In the genomic region with DNA sequence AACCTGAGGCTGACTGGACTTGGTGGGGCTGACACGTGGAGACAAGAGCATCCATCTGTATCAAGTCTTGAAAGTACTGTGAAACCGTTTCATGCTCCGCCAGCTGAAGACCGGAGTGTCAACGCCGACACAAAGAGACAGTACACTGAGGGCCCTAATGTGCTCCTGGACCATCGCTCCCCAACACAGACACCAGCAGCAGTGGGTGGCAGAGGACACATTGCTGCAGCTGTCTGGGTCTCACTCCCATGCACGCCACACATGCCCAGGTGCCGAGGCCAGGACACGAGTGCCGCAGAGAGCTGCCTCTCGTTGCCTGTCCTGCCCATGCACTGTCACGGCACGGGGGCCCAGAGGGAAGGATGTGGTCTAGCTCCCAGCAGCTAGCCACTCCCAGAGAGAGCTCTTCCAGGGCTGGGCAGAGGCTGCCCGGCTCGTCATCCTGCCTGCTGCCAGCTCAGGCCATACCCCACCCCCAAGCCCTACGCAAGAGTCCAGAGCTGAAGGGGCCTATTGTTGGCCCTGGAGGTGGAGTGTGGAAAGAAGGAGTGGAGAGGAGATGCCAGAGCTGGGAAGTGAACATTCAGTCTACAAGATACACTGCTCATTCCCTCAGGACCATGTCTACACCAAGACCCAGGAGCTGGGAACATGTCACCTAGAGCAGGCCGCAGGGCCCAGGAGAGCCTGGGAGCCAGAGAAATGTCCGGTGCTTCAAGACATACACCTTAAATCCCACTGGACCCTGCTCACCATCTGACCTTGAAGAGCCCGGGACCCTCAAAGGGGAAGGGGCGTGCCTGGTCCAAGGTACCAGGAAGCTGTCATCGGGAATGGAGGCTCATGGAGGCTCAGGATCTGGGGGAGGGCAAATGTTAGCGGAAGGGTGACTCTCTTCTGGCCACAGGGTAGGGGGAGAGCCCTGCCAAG, we compare ENCODE assay signal across 8 cellular contexts. TPM values are rescaled to one million over a fixed set of nuclear protein-coding genes. Genes with fewer than 3 reads are reported as not detected.
A peak's percentile ranks its signal among the peaks of the same experiment; 100 is the strongest.
DNase-seq lines count a peak whose midpoint lies in the region; ATAC-seq and TF ChIP-seq lines count a peak whose summit lies in the region.

No MANE protein-coding gene starts in this region.

- intact Hi-C loops in thyroid gland (cut with DNase I): no loop called here

- TF ChIP-seq POLR2A in Peyer's patch (IDR thresholded peaks at IDR 0.05) (no peak), thyroid gland (IDR thresholded peaks at IDR 0.05) (peak in 1 of 2 donors; percentile 5)

- TF ChIP-seq CTCF in GM06990 (IDR thresholded peaks at IDR 0.05; ENCODE audit: insufficient read depth, low read length, poor library complexity, severe bottlenecking): no peak
- no peak for TF ChIP-seq CTCF in HEK293 (tag by site-specific recombination; IDR thresholded peaks at IDR 0.05)
- TF ChIP-seq CTCF in Peyer's patch (IDR thresholded peaks at IDR 0.05): no peak
- TF ChIP-seq CTCF in brain (conservative IDR thresholded peaks at IDR 0.05): no peak
- no peak for TF ChIP-seq CTCF in thyroid gland (IDR thresholded peaks at IDR 0.05)

- H3K9me3 ChIP-seq in HEK293 (ENCODE audit: control insufficient read depth, insufficient read depth, low read depth, low read length) (no peaks in the 10 kb centered on the region), Peyer's patch (no peaks in the 10 kb centered on the region), thyroid gland (no peaks in the 10 kb centered on the region)

- H3K4me3 Mint-ChIP-seq in brain (no peak overlapping the region), memory B cell (peak overlapping the region; percentile 62)

- DNase-seq in GM06990 (ENCODE audit: extremely low read depth, insufficient read length) (peak; percentile 74), Peyer's patch (peak; percentile 44 to 81 (median 79)), memory B cell (ENCODE audit: low spot score in 2 of 2) (peak in 1 of 2 donors; percentile 34), thyroid gland (peak; percentile 41 to 62), NCI-H1694 treated with DMSO at 0.1 percent for 48 hours (lab: John Stamatoyannopoulos, UW) (no peak), SHP77 treated with DMSO at 0.1 percent for 48 hours (lab: John Stamatoyannopoulos, UW) (no peak)

- peak; percentile 5 for ATAC-seq in memory B cell (ENCODE audit: low read depth)

- H3K27me3 Mint-ChIP-seq in brain (peaks cover 4% of the 10 kb centered on the region), memory B cell (no peaks in the 10 kb centered on the region)

- H3K36me3 ChIP-seq in GM06990 (ENCODE audit: control insufficient read depth, insufficient read depth, low read length) (no peaks in the 10 kb centered on the region), HEK293 (ENCODE audit: control insufficient read depth in 2 of 2, insufficient read depth in 1 of 2, low read length in 2 of 2) (no peaks in the 10 kb centered on the region), Peyer's patch (no peaks in the 10 kb centered on the region), thyroid gland (no peaks in the 10 kb centered on the region)

- H3K27ac Mint-ChIP-seq in brain (peak overlapping the region in 3 of 5 experiments; percentile 13 to 76 (median 71)), memory B cell (peak overlapping the region; percentile 82)

- H3K9me3 Mint-ChIP-seq in brain: no peaks in the 10 kb centered on the region
- H3K9me3 Mint-ChIP-seq in memory B cell: no peaks in the 10 kb centered on the region

- peaks cover 64% of the 10 kb centered on the region for H3K4me1 Mint-ChIP-seq in brain
- peaks cover 68% of the 10 kb centered on the region for H3K4me1 Mint-ChIP-seq in memory B cell

- WGBS in thyroid gland, 2 donors: 66 to 78% methylated on average over 16 of the region's 23 CpGs

- H3K4me1 ChIP-seq in HEK293 (ENCODE audit: control insufficient read depth, insufficient read depth, low read length): peaks cover 12% of the 10 kb centered on the region; the same call in 1 of the 2 replicates
- peaks cover 0 to 37% (median 17%) of the 10 kb centered on the region in 4 donors for H3K4me1 ChIP-seq in Peyer's patch
- H3K4me1 ChIP-seq in thyroid gland: peaks cover 41 to 47% of the 10 kb centered on the region in 2 donors

- no peaks in the 10 kb centered on the region for H3K27me3 ChIP-seq in GM06990 (replicated peaks; ENCODE audit: control insufficient read depth, insufficient read depth, low read length)
- H3K27me3 ChIP-seq in Peyer's patch: no peaks in the 10 kb centered on the region
- no peaks in the 10 kb centered on the region for H3K27me3 ChIP-seq in thyroid gland

- H3K36me3 Mint-ChIP-seq in brain (peaks cover 9% of the 10 kb centered on the region), memory B cell (no peaks in the 10 kb centered on the region)

- CTCF ChIA-PET in HEK293 (lab: Yijun Ruan, JAX): interaction anchor here (1.0 kb wide), 2 partner anchors 11 to 14 kb away, joined by 4 to 5 read pairs; no protein-coding TSS in a partner anchor

- POLR2A ChIA-PET in HEK293 (lab: Yijun Ruan, JAX): interaction anchor here (0.8 kb wide), 1 partner anchor 14 kb away, joined by 3 read pairs; no protein-coding TSS in a partner anchor

- H3K27ac ChIP-seq in HEK293 (ENCODE audit: extremely low read depth, low read depth, low read length) (no peak overlapping the region), Peyer's patch (peak overlapping the region in 2 of 4 donors; percentile 21 to 66), thyroid gland (peak overlapping the region in 1 of 3 donors; percentile 40)

- peak overlapping the region; percentile 15; the same call in 1 of the 2 replicates for H3K4me3 ChIP-seq in GM06990 (replicated peaks; ENCODE audit: low read depth, low read length)
- H3K4me3 ChIP-seq in HEK293 (ENCODE audit: low read depth, low read length): no peak overlapping the region
- H3K4me3 ChIP-seq in Peyer's patch: peak overlapping the region in 1 of 4 donors; percentile 1
- H3K4me3 ChIP-seq in thyroid gland (replicated peaks in 1 of 3): no peak overlapping the region

TF ChIP-seq in HEK293, 187 proteins besides CTCF, POLR2A, EP300 and RAD21 (continues in another document):
- TF ChIP-seq EGR2 (tag by site-specific recombination; IDR thresholded peaks at IDR 0.05; ENCODE audit: low read depth): no peak
- no peak for TF ChIP-seq GLI2 (tag by site-specific recombination; IDR thresholded peaks at IDR 0.05; ENCODE audit: borderline replicate concordance, low read depth)
- TF ChIP-seq HOXA7 (CRISPR knock-in tag; IDR thresholded peaks at IDR 0.05; ENCODE audit: borderline replicate concordance): no peak
- TF ChIP-seq ZNF362 (tag by site-specific recombination; IDR thresholded peaks at IDR 0.05): no peak
- TF ChIP-seq, protein P1, sequence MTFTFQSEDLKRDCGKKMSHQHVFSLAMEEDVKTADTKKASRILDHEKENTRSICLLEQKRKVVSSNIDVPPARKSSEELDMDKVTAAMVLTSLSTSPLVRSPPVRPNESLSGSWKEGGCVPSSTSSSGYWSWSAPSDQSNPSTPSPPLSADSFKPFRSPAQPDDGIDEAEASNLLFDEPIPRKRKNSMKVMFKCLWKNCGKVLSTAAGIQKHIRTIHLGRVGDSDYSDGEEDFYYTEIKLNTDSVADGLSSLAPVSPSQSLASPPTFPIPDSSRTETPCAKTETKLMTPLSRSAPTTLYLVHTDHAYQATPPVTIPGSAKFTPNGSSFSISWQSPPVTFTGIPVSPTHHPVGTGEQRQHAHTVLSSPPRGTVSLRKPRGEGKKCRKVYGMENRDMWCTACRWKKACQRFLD (tag by site-specific recombination; IDR thresholded peaks at IDR 0.05): no peak
- TF ChIP-seq ZNF518A (tag by site-specific recombination; conservative IDR thresholded peaks at IDR 0.05; ENCODE audit: low read depth): no peak
- no peak for TF ChIP-seq MZF1 (tag by site-specific recombination; IDR thresholded peaks at IDR 0.05; ENCODE audit: borderline replicate concordance)

RNA-seq across cellular contexts. Expression of gene TNK2, which starts 7.7 kb away (rescaled TPM):
- total RNA-seq in Peyer's patch (100 to 1,000 TPM in 1 of 4 donors, 10 to 100 TPM in 3; 18.6 to 149 (median 24.6) TPM), thyroid gland (10 to 100 TPM; 10.2 to 21.1 (median 12.7) TPM)
- 59.9 TPM for polyA plus RNA-seq in brain (ENCODE audit: insufficient read depth, low read depth, low replicate concordance)

Comparison
In these comparisons a context has a peak if more than half of its experiments do, and no peak if none do; other contexts are left out.
1. DNase-seq: peak in GM06990 (single experiment), Peyer's patch (3 of 3) and thyroid gland (2 of 2); none in NCI-H1694 treated with DMSO at 0.1 percent for 48 hours (single experiment) and SHP77 treated with DMSO at 0.1 percent for 48 hours (single experiment).